2 cellular contexts compared by ENCODE assay signal in the genomic region with DNA sequence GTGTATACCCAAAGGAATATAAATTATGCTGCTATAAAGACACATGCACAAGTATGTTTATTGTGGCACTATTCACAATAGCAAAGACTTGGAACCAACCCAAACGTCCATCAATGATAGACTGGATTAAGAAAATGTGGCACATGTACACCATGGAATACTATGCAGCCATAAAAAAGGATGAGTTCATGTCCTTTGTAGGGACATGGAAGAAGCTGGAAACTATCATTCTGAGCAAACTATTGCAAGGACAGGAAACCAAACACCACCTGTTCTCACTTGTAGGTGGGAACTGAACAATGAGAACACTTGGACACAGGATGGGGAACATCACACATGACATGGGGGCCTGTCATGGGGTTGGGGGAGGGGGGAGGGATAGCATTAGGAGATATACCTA. TPM values are rescaled to one million over a fixed set of nuclear protein-coding genes. Genes with fewer than 3 reads are reported as not detected.
"Had no signal": no experiment of that assay in that cellular context is flagged by ENCODE, and none has a peak within 500 bp of the region (broad histone marks: within the 10 kb centered on the region; RNA-seq: fewer than 3 reads in every experiment).

No MANE protein-coding gene starts in this region.

RNA-seq across cellular contexts. Expression of a gene that starts 16.6 kb away (rescaled TPM):
- total RNA-seq: OCI-LY7, SJCRH30 had no signal
